15 cellular contexts compared by ENCODE assay signal in the genomic region with DNA sequence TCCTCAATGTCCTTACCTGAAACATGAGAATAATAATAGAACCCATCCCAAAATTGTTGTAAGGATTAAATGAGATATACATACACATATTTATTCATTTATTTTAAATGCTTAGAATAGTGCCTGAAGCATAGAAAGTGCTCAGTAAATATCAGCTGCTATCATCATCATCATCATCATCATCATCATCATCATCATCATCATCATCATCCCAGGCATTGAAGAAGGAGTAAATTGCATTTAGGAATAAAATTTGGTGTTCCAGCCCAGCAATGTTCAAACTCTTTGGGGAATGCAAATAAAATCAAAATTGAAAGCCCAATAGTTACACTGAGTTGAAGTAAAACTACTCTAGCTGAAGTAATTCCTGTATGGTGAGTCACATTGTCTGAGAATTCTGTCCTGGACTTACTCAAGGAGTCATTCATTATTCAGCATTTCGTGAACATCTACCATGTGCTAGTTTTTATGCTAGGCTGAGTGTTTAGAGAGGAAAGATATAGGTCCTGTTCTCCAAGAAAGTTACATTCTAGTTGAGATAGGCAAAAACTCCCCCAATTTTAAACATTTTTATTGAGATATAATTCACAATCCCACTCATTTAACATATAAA.
DNase-seq lines count a peak whose midpoint lies in the region; ATAC-seq, FAIRE-seq and TF ChIP-seq lines count a peak whose summit lies in the region.
"Had no signal": no experiment of that assay in that cellular context is flagged by ENCODE, and none has a peak within 500 bp of the region (broad histone marks: within the 10 kb centered on the region; RNA-seq: fewer than 3 reads in every experiment).

No MANE protein-coding gene starts in this region.

- no peak for ATAC-seq in HG02970 (IDR thresholded peaks at IDR 0.05; ENCODE audit: low FRiP score, unreplicated experiment)

- H3K27ac ChIP-seq in ACC112 (ENCODE audit: low read depth, low read length) (peak overlapping the region; percentile 74), right atrium auricular region (no peak overlapping the region)
- H3K27ac ChIP-seq: BLaER1 treated with 17β-estradiol and CSF1 and Interleukin-3, amounts not matched to agents 10 nM and 100 nM had no signal

- H3K36me3 ChIP-seq in ACC112 (ENCODE audit: insufficient read depth, low read length) (no peaks in the 10 kb centered on the region), right atrium auricular region (no peaks in the 10 kb centered on the region)
- H3K36me3 ChIP-seq: BLaER1 treated with 17β-estradiol and CSF1 and Interleukin-3, amounts not matched to agents 10 nM and 100 nM had no signal

- in situ Hi-C loops in astrocyte of the cerebellum (cut with HindIII; ENCODE audit: low sequenced_read_pairs) (no loop called here), GM13976 (cut with MboI; ENCODE audit: low sequenced_read_pairs, unreplicated experiment) (no loop called here)

- H3K36me3 Mint-ChIP-seq in HFFc6 (ENCODE audit: low read depth), result no peaks in the 10 kb centered on the region

- H3K9me3 ChIP-seq in right atrium auricular region, result no peaks in the 10 kb centered on the region
- H3K9me3 ChIP-seq: BLaER1 treated with 17β-estradiol and CSF1 and Interleukin-3, amounts not matched to agents 10 nM and 100 nM had no signal

- DNase-seq in HFFc6 (peak; percentile 87), astrocyte of the cerebellum (ENCODE audit: low read depth) (peak; percentile 60), hepatic stellate cell (ENCODE audit: low spot score) (peak; percentile 61), right atrium auricular region (ENCODE audit: low spot score) (no peak), GM13976 (ENCODE audit: low spot score) (no peak), GM19239 (ENCODE audit: insufficient read length, low spot score) (no peak)
- DNase-seq: activated CD4-positive, alpha-beta memory T cell treated with anti-CD3 and anti-CD28 coated beads, Interleukin-2, amount 10 ng/mL, durations not matched to agents 7 days and 5 days; MM.1S; NCI-H526; T-helper 1 cell had no signal

- H3K27me3 ChIP-seq in ACC112 (ENCODE audit: insufficient read depth, low read length), result no peaks in the 10 kb centered on the region
- no peaks in the 10 kb centered on the region for H3K27me3 ChIP-seq in right atrium auricular region
- H3K27me3 ChIP-seq: BLaER1 treated with 17β-estradiol and CSF1 and Interleukin-3, amounts not matched to agents 10 nM and 100 nM had no signal

- H3K4me3 Mint-ChIP-seq in HFFc6, result peak overlapping the region; percentile 51
- H3K4me3 Mint-ChIP-seq: activated CD4-positive, alpha-beta memory T cell treated with anti-CD3 and anti-CD28 coated beads, Interleukin-2, amount 10 ng/mL, durations not matched to agents 7 days and 5 days; nephron; stimulated activated naive CD8-positive, alpha-beta T cell treated with anti-CD3 and anti-CD28 coated beads, Interleukin-15, Interleukin-2, amounts not matched to agents 100 ng/mL and 50 ng/mL, for 24 hours had no signal

- no peak for TF ChIP-seq CTCF in HFFc6 (IDR thresholded peaks at IDR 0.05)
- no peak for TF ChIP-seq CTCF in astrocyte of the cerebellum (IDR thresholded peaks at IDR 0.05; ENCODE audit: low read depth, low read length, missing control alignments)
- no peak for TF ChIP-seq CTCF in right atrium auricular region (IDR thresholded peaks at IDR 0.05)
- TF ChIP-seq CTCF in GM13976 (IDR thresholded peaks at IDR 0.05; ENCODE audit: borderline replicate concordance, control extremely low read depth, extremely low read depth, insufficient read depth, missing control alignments), result no peak

- H3K27ac Mint-ChIP-seq in HFFc6, result peak overlapping the region; percentile 79
- H3K27ac Mint-ChIP-seq: activated CD4-positive, alpha-beta memory T cell treated with anti-CD3 and anti-CD28 coated beads, Interleukin-2, amount 10 ng/mL, durations not matched to agents 7 days and 5 days; nephron; stimulated activated naive CD8-positive, alpha-beta T cell treated with anti-CD3 and anti-CD28 coated beads, Interleukin-15, Interleukin-2, amounts not matched to agents 100 ng/mL and 50 ng/mL, for 24 hours had no signal

- H3K4me1 ChIP-seq in ACC112 (ENCODE audit: control insufficient read depth, insufficient read depth, low read length, unreplicated experiment), result peaks cover 54% of the 10 kb centered on the region
- no peaks in the 10 kb centered on the region for H3K4me1 ChIP-seq in right atrium auricular region
- H3K4me1 ChIP-seq: BLaER1 treated with 17β-estradiol and CSF1 and Interleukin-3, amounts not matched to agents 10 nM and 100 nM had no signal

- no peaks in the 10 kb centered on the region for H3K79me2 ChIP-seq in ACC112 (ENCODE audit: control insufficient read depth, insufficient read depth, low read length, unreplicated experiment)

- H3K4me1 Mint-ChIP-seq in HFFc6 (ENCODE audit: low read depth), result peaks cover 73% of the 10 kb centered on the region
- H3K4me1 Mint-ChIP-seq: activated CD4-positive, alpha-beta memory T cell treated with anti-CD3 and anti-CD28 coated beads, Interleukin-2, amount 10 ng/mL, durations not matched to agents 7 days and 5 days had no signal

- H2AFZ ChIP-seq in ACC112 (ENCODE audit: low read length, unreplicated experiment), result no peak overlapping the region

- H3K4me3 ChIP-seq in ACC112 (ENCODE audit: low read depth, low read length) (no peak overlapping the region), astrocyte of the cerebellum (ENCODE audit: low read depth, low read length) (no peak overlapping the region), right atrium auricular region (no peak overlapping the region)
- H3K4me3 ChIP-seq: BLaER1 treated with 17β-estradiol and CSF1 and Interleukin-3, amounts not matched to agents 10 nM and 100 nM had no signal

- H3K9me3 Mint-ChIP-seq in HFFc6, result no peaks in the 10 kb centered on the region
- H3K9me3 Mint-ChIP-seq: activated CD4-positive, alpha-beta memory T cell treated with anti-CD3 and anti-CD28 coated beads, Interleukin-2, amount 10 ng/mL, durations not matched to agents 7 days and 5 days; nephron; stimulated activated naive CD8-positive, alpha-beta T cell treated with anti-CD3 and anti-CD28 coated beads, Interleukin-15, Interleukin-2, amounts not matched to agents 100 ng/mL and 50 ng/mL, for 24 hours had no signal

- H3K27me3 Mint-ChIP-seq in HFFc6 (ENCODE audit: insufficient read depth), result no peaks in the 10 kb centered on the region

- no peak for FAIRE-seq in GM19239 (lab: Jason Lieb, UNC)

Comparison
In these comparisons a context has a peak if more than half of its experiments do, and no peak if none do; other contexts are left out.
1. DNase-seq: peak in HFFc6 (single experiment), astrocyte of the cerebellum (single experiment) and hepatic stellate cell (single experiment); none in right atrium auricular region (single experiment), GM13976 (single experiment) and GM19239 (single experiment).